ENCODE assay signal across 19 cellular contexts in genomic region chr1:53154859-53155438, GRCh38. TPM values are rescaled to one million over a fixed set of nuclear protein-coding genes. Genes with fewer than 3 reads are reported as not detected.
A peak's percentile ranks its signal among the peaks of the same experiment; 100 is the strongest.
DNase-seq lines count a peak whose midpoint lies in the region; ATAC-seq and TF ChIP-seq lines count a peak whose summit lies in the region.
"Had no signal": no experiment of that assay in that cellular context is flagged by ENCODE, and none has a peak within 500 bp of the region (broad histone marks: within the 10 kb centered on the region; RNA-seq: fewer than 3 reads in every experiment).

No MANE protein-coding gene starts in this region.

- no peak overlapping the region for H3K9ac ChIP-seq in fibroblast of lung (ENCODE audit: insufficient read depth, low read length)
- H3K9ac ChIP-seq in neuronal stem cell (ENCODE audit: low read depth, low read length, poor library complexity): no peak overlapping the region
- H3K9ac ChIP-seq in Karpas-422 (ENCODE audit: low read length): no peak overlapping the region
- H3K9ac ChIP-seq: BLaER1 had no signal

- no peaks in the 10 kb centered on the region for H3K9me3 Mint-ChIP-seq in glutamatergic neuron (ENCODE audit: unreplicated experiment)
- H3K9me3 Mint-ChIP-seq: CD8-positive, alpha-beta memory T cell had no signal

- DNase-seq in NCI-H2227 (lab: John Stamatoyannopoulos, UW; ENCODE audit: unreplicated experiment) (peak; percentile 62), NCI-H2227 treated with DMSO at 0.1 percent for 48 hours (lab: John Stamatoyannopoulos, UW) (no peak), fibroblast of lung (ENCODE audit: low read depth in 2 of 2) (no peak), neuronal stem cell (ENCODE audit: low spot score) (no peak), ascending aorta (ENCODE audit: low spot score in 2 of 2) (no peak), Karpas-422 (no peak), glutamatergic neuron (no peak), upper lobe of right lung (no peak)
- DNase-seq: AML-193; Caco-2; CD8-positive, alpha-beta memory T cell; DMS53; GF-D8; KG1 had no signal

- H2BK5ac ChIP-seq in neuronal stem cell (ENCODE audit: low read length): no peak overlapping the region

- H3K27me3 ChIP-seq in fibroblast of lung (ENCODE audit: control insufficient read depth, insufficient read depth, low read length) (no peaks in the 10 kb centered on the region), neuronal stem cell (ENCODE audit: control insufficient read depth in 3 of 3, insufficient read depth in 3 of 3, low read depth in 1 of 3, low read length in 3 of 3) (peaks cover 0 to 8% (median 0%) of the 10 kb centered on the region in 3 experiments), ascending aorta (no peaks in the 10 kb centered on the region), Karpas-422 (ENCODE audit: low read length) (no peaks in the 10 kb centered on the region), upper lobe of right lung (no peaks in the 10 kb centered on the region)
- H3K27me3 ChIP-seq: BLaER1 had no signal

- peak overlapping the region; percentile 84 for H2AK5ac ChIP-seq in neuronal stem cell (ENCODE audit: low read depth, low read length)

- H3K36me3 ChIP-seq in fibroblast of lung (ENCODE audit: control insufficient read depth, insufficient read depth, low read length): no peaks in the 10 kb centered on the region
- H3K36me3 ChIP-seq in neuronal stem cell (replicated peaks in 1 of 2; ENCODE audit: control insufficient read depth in 2 of 2, insufficient read depth in 2 of 2, low read length in 2 of 2): no peaks in the 10 kb centered on the region
- no peaks in the 10 kb centered on the region for H3K36me3 ChIP-seq in ascending aorta
- no peaks in the 10 kb centered on the region for H3K36me3 ChIP-seq in Karpas-422 (ENCODE audit: insufficient read depth, low read length)
- H3K36me3 ChIP-seq in upper lobe of right lung: no peaks in the 10 kb centered on the region
- H3K36me3 ChIP-seq: BLaER1 had no signal

- no peaks in the 10 kb centered on the region for H3K4me1 Mint-ChIP-seq in glutamatergic neuron (ENCODE audit: low read depth, unreplicated experiment)
- H3K4me1 Mint-ChIP-seq: CD8-positive, alpha-beta memory T cell had no signal

- H3K9me3 ChIP-seq in fibroblast of lung (ENCODE audit: control insufficient read depth, insufficient read depth, low read depth, low read length): no peaks in the 10 kb centered on the region
- H3K9me3 ChIP-seq in neuronal stem cell (replicated peaks in 1 of 2; ENCODE audit: control insufficient read depth in 2 of 2, insufficient read depth in 1 of 2, low read depth in 1 of 2, low read length in 2 of 2): no peaks in the 10 kb centered on the region
- H3K9me3 ChIP-seq in ascending aorta: no peaks in the 10 kb centered on the region
- H3K9me3 ChIP-seq in Karpas-422 (ENCODE audit: low read length): no peaks in the 10 kb centered on the region
- H3K9me3 ChIP-seq in upper lobe of right lung: no peaks in the 10 kb centered on the region
- H3K9me3 ChIP-seq: BLaER1, Caco-2 had no signal

- ATAC-seq in upper lobe of right lung: no peak
- ATAC-seq: HCT116 had no signal

- H3K79me2 ChIP-seq in fibroblast of lung (ENCODE audit: control insufficient read depth, insufficient read depth, low read length) (no peaks in the 10 kb centered on the region), Karpas-422 (ENCODE audit: low read length) (no peaks in the 10 kb centered on the region)

- no peaks in the 10 kb centered on the region for H3K36me3 Mint-ChIP-seq in glutamatergic neuron (ENCODE audit: unreplicated experiment)
- H3K36me3 Mint-ChIP-seq: CD8-positive, alpha-beta memory T cell had no signal

- H3K18ac ChIP-seq in neuronal stem cell (ENCODE audit: low read length): no peak overlapping the region

- no peak overlapping the region for H3K27ac ChIP-seq in fibroblast of lung (ENCODE audit: insufficient read depth, low read length)
- H3K27ac ChIP-seq in neuronal stem cell (replicated peaks; ENCODE audit: low read length): no peak overlapping the region
- no peak overlapping the region for H3K27ac ChIP-seq in ascending aorta
- no peak overlapping the region for H3K27ac ChIP-seq in Karpas-422 (ENCODE audit: low read length)
- no peak overlapping the region for H3K27ac ChIP-seq in upper lobe of right lung
- H3K27ac ChIP-seq: 22Rv1, BLaER1, HL-60 had no signal

- H3K79me1 ChIP-seq in neuronal stem cell (ENCODE audit: low read depth, low read length): no peaks in the 10 kb centered on the region

- H3K27me3 Mint-ChIP-seq in glutamatergic neuron (ENCODE audit: unreplicated experiment): peaks cover 4% of the 10 kb centered on the region

- H3K4me2 ChIP-seq in fibroblast of lung (ENCODE audit: extremely low read depth, insufficient read depth, low read length): no peak overlapping the region
- H3K4me2 ChIP-seq in neuronal stem cell (ENCODE audit: insufficient read depth, low read length, poor library complexity, severe bottlenecking): no peak overlapping the region
- H3K4me2 ChIP-seq in Karpas-422 (ENCODE audit: low read depth, low read length, poor library complexity, severe bottlenecking): no peak overlapping the region
- H3K4me2 ChIP-seq: BLaER1 had no signal

- no peak overlapping the region for H3K23ac ChIP-seq in neuronal stem cell (ENCODE audit: low read depth, low read length, poor library complexity)

- H3K4ac ChIP-seq in neuronal stem cell (ENCODE audit: low read length): no peak overlapping the region

- WGBS in neuronal stem cell (ENCODE audit: extremely low coverage in 2 of 2, insufficient read length in 2 of 2, insufficient replicate concordance in 1 of 2), 2 donors: no CpG with 5 or more reads among the region's 8 CpGs

- no peaks in the 10 kb centered on the region for H3K9me2 ChIP-seq in Karpas-422 (replicated peaks; ENCODE audit: insufficient read depth, low read length)

- no peak overlapping the region for H2BK120ac ChIP-seq in neuronal stem cell (ENCODE audit: low read depth, low read length)

- H2BK15ac ChIP-seq in neuronal stem cell (ENCODE audit: low read length): no peak overlapping the region

- H3K4me3 ChIP-seq in fibroblast of lung (replicated peaks in 1 of 4; ENCODE audit: control extremely low read depth in 1 of 4, insufficient read depth in 1 of 4, low read depth in 3 of 4, low read length in 4 of 4) (no peak overlapping the region), neuronal stem cell (ENCODE audit: low read length in 2 of 2) (no peak overlapping the region), ascending aorta (no peak overlapping the region), Karpas-422 (ENCODE audit: low read length) (no peak overlapping the region), upper lobe of right lung (no peak overlapping the region)
- H3K4me3 ChIP-seq: BLaER1 had no signal

- H3K14ac ChIP-seq in neuronal stem cell (ENCODE audit: low read length): no peak overlapping the region

- no peak overlapping the region for H2BK12ac ChIP-seq in neuronal stem cell (ENCODE audit: low read length)

- H2AFZ ChIP-seq in fibroblast of lung (ENCODE audit: low read length) (peak overlapping the region; percentile 17), neuronal stem cell (ENCODE audit: low read length) (no peak overlapping the region), Karpas-422 (ENCODE audit: low read length) (no peak overlapping the region; the same call in 1 of the 2 replicates)

- TF ChIP-seq CTCF in fibroblast of lung (conservative IDR thresholded peaks at IDR 0.05 in 1 of 2, IDR thresholded peaks at IDR 0.05 in 1 of 2; ENCODE audit: low read depth in 1 of 2, low read length in 2 of 2): no peak
- TF ChIP-seq CTCF in ascending aorta (IDR thresholded peaks at IDR 0.05): no peak
- TF ChIP-seq CTCF in glutamatergic neuron (IDR thresholded peaks at IDR 0.05; ENCODE audit: partially characterized antibody, unreplicated experiment): no peak
- TF ChIP-seq CTCF in upper lobe of right lung (IDR thresholded peaks at IDR 0.05): no peak

- H3K4me1 ChIP-seq in fibroblast of lung (ENCODE audit: control insufficient read depth, extremely low read depth, insufficient read depth, low read length): no peaks in the 10 kb centered on the region
- no peaks in the 10 kb centered on the region for H3K4me1 ChIP-seq in neuronal stem cell (ENCODE audit: control insufficient read depth in 2 of 2, insufficient read depth in 1 of 2, low read depth in 1 of 2, low read length in 2 of 2)
- H3K4me1 ChIP-seq in ascending aorta: no peaks in the 10 kb centered on the region
- H3K4me1 ChIP-seq in Karpas-422 (ENCODE audit: low read length): no peaks in the 10 kb centered on the region
- H3K4me1 ChIP-seq in upper lobe of right lung: no peaks in the 10 kb centered on the region
- H3K4me1 ChIP-seq: BLaER1, Caco-2 had no signal

- H4K20me1 ChIP-seq in fibroblast of lung (ENCODE audit: control insufficient read depth, extremely low read depth, insufficient read depth, low read length) (no peaks in the 10 kb centered on the region), Karpas-422 (ENCODE audit: insufficient read depth, low read depth, low read length) (no peaks in the 10 kb centered on the region)
- H4K20me1 ChIP-seq: BLaER1 had no signal

- no peak overlapping the region for H4K91ac ChIP-seq in neuronal stem cell (ENCODE audit: low read depth, low read length, poor library complexity)

- intact Hi-C loops in ascending aorta (cut with DNase I) (no loop called here), upper lobe of right lung (cut with DNase I) (no loop called here)

- H3K27ac Mint-ChIP-seq in glutamatergic neuron (ENCODE audit: unreplicated experiment): no peak overlapping the region
- H3K27ac Mint-ChIP-seq: CD8-positive, alpha-beta memory T cell had no signal

- no peak overlapping the region for H4K8ac ChIP-seq in neuronal stem cell (ENCODE audit: low read depth, low read length)

- H3K4me3 Mint-ChIP-seq in glutamatergic neuron (ENCODE audit: unreplicated experiment): no peak overlapping the region
- H3K4me3 Mint-ChIP-seq: CD8-positive, alpha-beta memory T cell had no signal

RNA-seq across cellular contexts. Expression of gene SLC1A7, which starts 12.5 kb away (rescaled TPM):
- 0.26 and 0.33 TPM in 2 replicates for total RNA-seq in fibroblast of lung
- 0.09 and 0.15 TPM in 2 replicates for polyA plus RNA-seq in fibroblast of lung
- polyA plus RNA-seq in fibroblast of lung (2012): 0.58 and 1.0 TPM in 2 replicates
- polyA minus RNA-seq in fibroblast of lung (ENCODE audit: low replicate concordance): 1.9 TPM in 1 of 2 replicates, not detected in the other
- polyA plus RNA-seq in neuronal stem cell (2013, experiment 1 of 2): not detected
- not detected for polyA plus RNA-seq in neuronal stem cell (2013, experiment 2 of 2)
- total RNA-seq in ascending aorta: not detected
- not detected in 2 replicates for total RNA-seq in Karpas-422 (2014; rRNA removed; shearing (Covaris generic); ENCODE audit: low replicate concordance)
- not detected for total RNA-seq in glutamatergic neuron (ENCODE audit: unreplicated experiment)
- 0.26 TPM for total RNA-seq in upper lobe of right lung
- total RNA-seq: A673; Caco-2; CD8-positive, alpha-beta memory T cell had no signal

RNA-seq across cellular contexts. Expression of gene CPT2, which starts 41.7 kb away (rescaled TPM):
- total RNA-seq in fibroblast of lung (13.4 and 18.3 TPM in 2 replicates), ascending aorta (24.8 TPM), glutamatergic neuron (ENCODE audit: unreplicated experiment) (21.7 TPM), upper lobe of right lung (24.1 TPM)
- 17.2 and 17.3 TPM in 2 replicates for polyA plus RNA-seq in fibroblast of lung
- polyA plus RNA-seq in fibroblast of lung (2012): 11.4 TPM in 2 replicates
- 12.4 and 14.3 TPM in 2 replicates for polyA minus RNA-seq in fibroblast of lung (ENCODE audit: low replicate concordance)
- 13.9 TPM for polyA plus RNA-seq in neuronal stem cell (2013, experiment 1 of 2)
- polyA plus RNA-seq in neuronal stem cell (2013, experiment 2 of 2): 14.2 TPM
- 32.3 and 37.3 TPM in 2 replicates for total RNA-seq in Karpas-422 (2014; rRNA removed; shearing (Covaris generic); ENCODE audit: low replicate concordance)
